24 cellular contexts compared by ENCODE assay signal in the genomic region with DNA sequence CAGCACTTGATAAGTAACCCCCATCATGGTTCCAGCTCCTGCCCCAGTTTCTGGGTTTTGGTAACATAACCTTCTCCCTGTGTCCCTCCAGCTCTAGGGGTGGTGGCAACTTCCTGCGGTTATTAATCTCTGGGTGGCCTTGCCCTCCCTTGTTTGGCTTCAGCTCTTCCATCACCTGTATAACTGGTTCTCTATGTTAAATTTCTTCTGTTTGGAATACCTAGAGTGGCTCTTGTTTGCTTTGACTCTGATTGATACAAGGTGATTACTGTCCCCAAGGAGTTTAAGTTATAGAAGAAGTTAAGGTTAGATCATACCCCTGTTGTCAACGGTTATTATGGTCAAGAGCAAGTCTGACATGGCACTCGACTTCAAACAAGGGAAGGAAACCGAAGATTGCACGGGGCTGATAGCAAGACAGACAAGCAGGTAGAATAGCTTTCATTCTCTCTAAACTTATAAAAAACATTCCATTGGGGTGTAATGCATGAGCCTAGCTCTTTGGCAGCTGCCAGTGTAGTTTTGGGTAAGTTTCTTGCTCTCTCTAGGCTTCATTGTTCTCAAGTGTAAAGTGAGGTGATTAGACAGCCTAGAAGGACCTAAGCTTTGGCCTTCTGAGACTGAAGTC. TPM values are rescaled to one million over a fixed set of nuclear protein-coding genes. Genes with fewer than 3 reads are reported as not detected.
DNase-seq lines count a peak whose midpoint lies in the region; ATAC-seq lines count a peak whose summit lies in the region.
"Had no signal": no experiment of that assay in that cellular context is flagged by ENCODE, and none has a peak within 500 bp of the region (broad histone marks: within the 10 kb centered on the region; RNA-seq: fewer than 3 reads in every experiment).

No MANE protein-coding gene starts in this region.

- intact Hi-C loops in activated CD4-positive, alpha-beta T cell treated with anti-CD3 and anti-CD28 coated beads for 36 hours (cut with DNase I, micrococcal nuclease) = loop anchor here in 1 of 2 experiments (2.0 kb wide), 1 partner anchor 13 kb away; no protein-coding TSS in a partner anchor
- intact Hi-C loops in left cardiac atrium (cut with DNase I) = no loop called here

- POLR2A ChIA-PET in activated CD4-positive, alpha-beta T cell treated with anti-CD3 and anti-CD28 coated beads for 36 hours (lab: Charles Lee) = interaction anchor here (0.7 to 4.0 kb wide), 4 partner anchors 12 to 376 kb away, joined by 3 to 42 read pairs (median 4); a partner anchor contains a TSS

- H3K27me3 Mint-ChIP-seq in activated CD4-positive, alpha-beta T cell treated with anti-CD3 and anti-CD28 coated beads for 36 hours = no peaks in the 10 kb centered on the region
- H3K27me3 Mint-ChIP-seq in CD4-positive, CD25-positive, alpha-beta regulatory T cell = peaks cover 8% of the 10 kb centered on the region
- H3K27me3 Mint-ChIP-seq in T-helper 2 cell treated with Interferon-gamma antibody and Interleukin-4, amounts not matched to agents 5 μg/mL and 100 μg/mL, for 36 hours (ENCODE audit: low read depth) = no peaks in the 10 kb centered on the region

- peaks cover 70% of the 10 kb centered on the region for H3K4me1 Mint-ChIP-seq in activated CD4-positive, alpha-beta T cell treated with anti-CD3 and anti-CD28 coated beads for 36 hours
- H3K4me1 Mint-ChIP-seq in CD4-positive, CD25-positive, alpha-beta regulatory T cell = peaks cover 15 to 75% (median 41%) of the 10 kb centered on the region in 4 donors
- H3K4me1 Mint-ChIP-seq in T-helper 2 cell treated with Interferon-gamma antibody and Interleukin-4, amounts not matched to agents 5 μg/mL and 100 μg/mL, for 36 hours (ENCODE audit: low read depth) = peaks cover 31% of the 10 kb centered on the region
- H3K4me1 Mint-ChIP-seq: WTC11 had no signal

- H3K36me3 Mint-ChIP-seq in activated CD4-positive, alpha-beta T cell treated with anti-CD3 and anti-CD28 coated beads for 36 hours (ENCODE audit: low read depth) = peaks cover 36% of the 10 kb centered on the region
- peaks cover 3% of the 10 kb centered on the region for H3K36me3 Mint-ChIP-seq in CD4-positive, CD25-positive, alpha-beta regulatory T cell
- peaks cover 31% of the 10 kb centered on the region for H3K36me3 Mint-ChIP-seq in T-helper 2 cell treated with Interferon-gamma antibody and Interleukin-4, amounts not matched to agents 5 μg/mL and 100 μg/mL, for 36 hours (ENCODE audit: low read depth)
- H3K36me3 Mint-ChIP-seq: WTC11 had no signal

- H3K4me1 ChIP-seq in CD4-positive, CD25-positive, alpha-beta regulatory T cell (ENCODE audit: control insufficient read depth, insufficient read depth, low read length, poor library complexity, severe bottlenecking) = peaks cover 31% of the 10 kb centered on the region
- peaks cover 36% of the 10 kb centered on the region for H3K4me1 ChIP-seq in effector memory CD4-positive, alpha-beta T cell (ENCODE audit: control insufficient read depth, insufficient read depth, low read length, poor library complexity, severe bottlenecking)

- CTCF ChIA-PET in activated CD4-positive, alpha-beta T cell treated with anti-CD3 and anti-CD28 coated beads for 36 hours (lab: Charles Lee) = interaction anchor here (0.9 to 2.9 kb wide), 9 partner anchors 8 to 49 kb away, joined by 3 to 21 read pairs (median 3); no protein-coding TSS in a partner anchor

- H3K27ac ChIP-seq in CD4-positive, CD25-positive, alpha-beta regulatory T cell (ENCODE audit: insufficient read depth, low read length, poor library complexity, severe bottlenecking) = peak overlapping the region; percentile 59
- peak overlapping the region; percentile 35 for H3K27ac ChIP-seq in effector memory CD4-positive, alpha-beta T cell (ENCODE audit: insufficient read depth, low read length, poor library complexity, severe bottlenecking)
- H3K27ac ChIP-seq: SK-N-MC had no signal

- peak overlapping the region; percentile 47 for H3K4me3 ChIP-seq in CD4-positive, CD25-positive, alpha-beta regulatory T cell (ENCODE audit: low read depth, low read length)
- H3K4me3 ChIP-seq in effector memory CD4-positive, alpha-beta T cell (ENCODE audit: insufficient read depth, low read depth, low read length, poor library complexity, severe bottlenecking) = no peak overlapping the region
- H3K4me3 ChIP-seq: SK-N-MC had no signal

- H3K27ac Mint-ChIP-seq in activated CD4-positive, alpha-beta T cell treated with anti-CD3 and anti-CD28 coated beads for 36 hours = peak overlapping the region; percentile 37
- peak overlapping the region; percentile 87 to 95 (median 89) for H3K27ac Mint-ChIP-seq in CD4-positive, CD25-positive, alpha-beta regulatory T cell
- peak overlapping the region; percentile 79 for H3K27ac Mint-ChIP-seq in T-helper 2 cell treated with Interferon-gamma antibody and Interleukin-4, amounts not matched to agents 5 μg/mL and 100 μg/mL, for 36 hours
- H3K27ac Mint-ChIP-seq: activated CD8-positive, alpha-beta memory T cell treated with anti-CD3 and anti-CD28 coated beads, Interleukin-2, amount 10 ng/mL, durations not matched to agents 7 days and 5 days; WTC11 had no signal

- H3K4me3 Mint-ChIP-seq in activated CD4-positive, alpha-beta T cell treated with anti-CD3 and anti-CD28 coated beads for 36 hours = peak overlapping the region; percentile 2
- H3K4me3 Mint-ChIP-seq in CD4-positive, CD25-positive, alpha-beta regulatory T cell = peak overlapping the region in 3 of 4 donors; percentile 8 to 49 (median 34)
- H3K4me3 Mint-ChIP-seq in T-helper 2 cell treated with Interferon-gamma antibody and Interleukin-4, amounts not matched to agents 5 μg/mL and 100 μg/mL, for 36 hours = peak overlapping the region; percentile 55
- H3K4me3 Mint-ChIP-seq: activated CD8-positive, alpha-beta memory T cell treated with anti-CD3 and anti-CD28 coated beads, Interleukin-2, amount 10 ng/mL, durations not matched to agents 7 days and 5 days; central memory CD8-positive, alpha-beta T cell; WTC11 had no signal

- peaks cover 7 to 21% of the 10 kb centered on the region in 2 experiments for H3K9me3 ChIP-seq in CD4-positive, CD25-positive, alpha-beta regulatory T cell (ENCODE audit: control insufficient read depth in 2 of 2, low read length in 2 of 2)
- H3K9me3 ChIP-seq in effector memory CD4-positive, alpha-beta T cell (ENCODE audit: control insufficient read depth, low read length) = no peaks in the 10 kb centered on the region

- DNase-seq in activated CD4-positive, alpha-beta T cell treated with anti-CD3 and anti-CD28 coated beads for 36 hours = peak; percentile 13
- no peak for DNase-seq in activated CD4-positive, alpha-beta T cell treated with anti-CD3 and anti-CD28 coated beads for 48 hours
- peak in 1 of 3 donors; percentile 64 for DNase-seq in CD4-positive, CD25-positive, alpha-beta regulatory T cell
- no peak for DNase-seq in T-helper 2 cell treated with Interferon-gamma antibody and Interleukin-4, amounts not matched to agents 5 μg/mL and 100 μg/mL, for 36 hours (ENCODE audit: low spot score)
- no peak for DNase-seq in effector memory CD4-positive, alpha-beta T cell
- no peak for DNase-seq in hippocampal formation (lab: John Stamatoyannopoulos, UW)
- DNase-seq in left cardiac atrium = no peak
- DNase-seq in NCI-H1048 (lab: John Stamatoyannopoulos, UW) = no peak
- DNase-seq: activated CD8-positive, alpha-beta memory T cell treated with anti-CD3 and anti-CD28 coated beads, Interleukin-2, amount 10 ng/mL, durations not matched to agents 7 days and 5 days; activated gamma-delta T cell; AML-193; dermis blood vessel endothelial cell; GF-D8; kidney glomerular epithelial cell; NCI-H1105 treated with DMSO at 0.1 percent for 48 hours; NCI-H2029 treated with DMSO at 0.1 percent for 48 hours; NCI-H2227 treated with DMSO at 0.1 percent for 48 hours; T-helper 9 cell had no signal

- no peaks in the 10 kb centered on the region for H3K27me3 ChIP-seq in CD4-positive, CD25-positive, alpha-beta regulatory T cell (ENCODE audit: control insufficient read depth, insufficient read depth, low read length)
- no peaks in the 10 kb centered on the region for H3K27me3 ChIP-seq in effector memory CD4-positive, alpha-beta T cell (replicated peaks; ENCODE audit: control insufficient read depth, insufficient read depth, low read length, poor library complexity, severe bottlenecking)

- peaks cover 33% of the 10 kb centered on the region for H3K9me3 Mint-ChIP-seq in activated CD4-positive, alpha-beta T cell treated with anti-CD3 and anti-CD28 coated beads for 36 hours (ENCODE audit: low read depth)
- peaks cover 3 to 35% (median 18%) of the 10 kb centered on the region in 7 donors for H3K9me3 Mint-ChIP-seq in CD4-positive, CD25-positive, alpha-beta regulatory T cell
- H3K9me3 Mint-ChIP-seq in T-helper 2 cell treated with Interferon-gamma antibody and Interleukin-4, amounts not matched to agents 5 μg/mL and 100 μg/mL, for 36 hours = peaks cover 46% of the 10 kb centered on the region

- H3K36me3 ChIP-seq in CD4-positive, CD25-positive, alpha-beta regulatory T cell (ENCODE audit: control insufficient read depth, insufficient read depth, low read length) = no peaks in the 10 kb centered on the region
- no peaks in the 10 kb centered on the region for H3K36me3 ChIP-seq in effector memory CD4-positive, alpha-beta T cell (ENCODE audit: control insufficient read depth, insufficient read depth, low read length)

- no peak for ATAC-seq in activated CD4-positive, alpha-beta T cell treated with anti-CD3 and anti-CD28 coated beads for 36 hours
- peak in 1 of 2 donors; percentile 52 for ATAC-seq in CD4-positive, CD25-positive, alpha-beta regulatory T cell (ENCODE audit: low read depth in 2 of 2)
- ATAC-seq in left cardiac atrium = no peak
- ATAC-seq: activated CD8-positive, alpha-beta memory T cell treated with anti-CD3 and anti-CD28 coated beads, Interleukin-2, amount 10 ng/mL, durations not matched to agents 7 days and 5 days; WTC11 had no signal

RNA-seq across cellular contexts. Expression of a gene that starts 11.0 kb away (rescaled TPM):
- 100 to 1,000 TPM; 325 to 389 TPM for total RNA-seq in activated CD4-positive, alpha-beta T cell treated with anti-CD3 and anti-CD28 coated beads for 36 hours
- 192 TPM for total RNA-seq in CD4-positive, CD25-positive, alpha-beta regulatory T cell
- 100 to 1,000 TPM; 351 to 828 (median 609) TPM for polyA plus RNA-seq in CD4-positive, CD25-positive, alpha-beta regulatory T cell
- under 1 TPM; 0.29 to 0.53 TPM for total RNA-seq in left cardiac atrium
- total RNA-seq: astrocyte, lung microvascular endothelial cell, RPMI7951 had no signal

Comparison
In these comparisons a context has a peak if more than half of its experiments do, and no peak if none do; other contexts are left out.
1. H3K27ac Mint-ChIP-seq: peak in every context shown above with its lines; median percentile 89 in CD4-positive, CD25-positive, alpha-beta regulatory T cell; 79 in T-helper 2 cell treated with Interferon-gamma antibody and Interleukin-4, amounts not matched to agents 5 μg/mL and 100 μg/mL, for 36 hours; 37 in activated CD4-positive, alpha-beta T cell treated with anti-CD3 and anti-CD28 coated beads for 36 hours.
2. H3K4me3 Mint-ChIP-seq: peak in every context shown above with its lines; median percentile 55 in T-helper 2 cell treated with Interferon-gamma antibody and Interleukin-4, amounts not matched to agents 5 μg/mL and 100 μg/mL, for 36 hours; 34 in CD4-positive, CD25-positive, alpha-beta regulatory T cell; 2 in activated CD4-positive, alpha-beta T cell treated with anti-CD3 and anti-CD28 coated beads for 36 hours.
3. RNA of a gene that starts 11.0 kb away (total RNA-seq): 325 to 389 TPM in activated CD4-positive, alpha-beta T cell treated with anti-CD3 and anti-CD28 coated beads for 36 hours and 192 TPM in CD4-positive, CD25-positive, alpha-beta regulatory T cell (single experiment); 0.29 to 0.53 TPM in left cardiac atrium; every median in the first group is over 100 times any median in the second.